In the genomic region with DNA sequence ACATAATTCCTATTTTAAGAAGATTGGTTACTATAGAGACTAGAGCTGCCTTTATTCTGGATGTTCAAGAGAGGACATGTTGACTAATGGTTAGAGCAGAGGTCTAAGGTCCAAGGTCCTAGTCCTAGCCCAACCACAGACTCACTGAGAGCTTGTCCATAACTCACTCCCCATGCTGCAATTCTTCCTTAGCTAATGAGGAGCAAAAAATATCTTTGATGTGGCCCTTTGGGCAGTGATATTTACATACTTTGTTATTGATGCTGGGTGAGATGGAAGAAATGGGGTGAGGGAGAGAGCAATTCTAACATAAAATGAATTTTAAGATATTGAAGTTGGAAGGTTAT, we compare ENCODE assay signal across 36 cellular contexts. TPM values are rescaled to one million over a fixed set of nuclear protein-coding genes. Genes with fewer than 3 reads are reported as not detected.
"Had no signal": no experiment of that assay in that cellular context is flagged by ENCODE, and none has a peak within 500 bp of the region (broad histone marks: within the 10 kb centered on the region; RNA-seq: fewer than 3 reads in every experiment).

No MANE protein-coding gene starts in this region.

- H3K9me2 ChIP-seq: SK-N-SH had no signal

- H3K27ac Mint-ChIP-seq: activated B cell treated with CpG ODN at 0.5 μM for 24 hours; activated CD4-positive, alpha-beta memory T cell treated with anti-CD3 and anti-CD28 coated beads for 36 hours; activated naive CD4-positive, alpha-beta T cell treated with anti-CD3 and anti-CD28 coated beads, Interleukin-2, amount 10 ng/mL, durations not matched to agents 7 days and 5 days; activated naive CD8-positive, alpha-beta T cell; activated naive CD8-positive, alpha-beta T cell treated with anti-CD3 and anti-CD28 coated beads, Interleukin-2, amount 50 U/mL, for 24 hours; activated T-helper 1 cell treated with anti-CD3 and anti-CD28 coated beads, Interleukin-12 subunit alpha, Interleukin-12 subunit beta, Interleukin-2, Interleukin-4 antibody, amounts not matched to agents 30 ng/mL and 10 ng/mL and 1 ng/mL, durations not matched to agents 14 hours and 24 hours and 36 hours; brain; T-helper 1 cell treated with Interleukin-12 subunit alpha and Interleukin-12 subunit beta and Interleukin-4 antibody, amounts not matched to agents 30 μg/mL and 1 μg/mL, for 36 hours; T-helper 2 cell treated with Interferon-gamma antibody and Interleukin-4, amounts not matched to agents 5 μg/mL and 100 μg/mL, for 36 hours had no signal

- DNase-seq: activated B cell treated with CpG ODN at 0.5 μM for 24 hours; activated CD4-positive, alpha-beta memory T cell treated with anti-CD3 and anti-CD28 coated beads for 36 hours; activated CD4-positive, alpha-beta T cell treated with anti-CD3 and anti-CD28 coated beads for 4 hours; activated CD4-positive, alpha-beta T cell treated with anti-CD3 and anti-CD28 coated beads, Interleukin-2, amount 50 U/mL, for 1 hour; activated CD4-positive, CD25-positive, alpha-beta regulatory T cell treated with anti-CD3 and anti-CD28 coated beads, Interleukin-2, amount 50 U/mL, for 72 hours; activated CD8-positive, alpha-beta memory T cell treated with anti-CD3 and anti-CD28 coated beads, Interleukin-2, amount 50 U/mL, for 4 hours; activated effector memory CD4-positive, alpha-beta T cell treated with Interleukin-2 at 50 U/mL for 16 hours; activated naive CD4-positive, alpha-beta T cell treated with anti-CD3 and anti-CD28 coated beads, Interleukin-2, amount 10 ng/mL, durations not matched to agents 7 days and 5 days; activated naive CD8-positive, alpha-beta T cell treated with anti-CD3 and anti-CD28 coated beads, Interleukin-2, amount 50 U/mL, for 24 hours; activated T-cell treated with anti-CD3 and anti-CD28 coated beads for 4 hours; activated T-cell treated with anti-CD3 and anti-CD28 coated beads, Interleukin-2, amount 50 U/mL, for 4 hours; anterior cingulate cortex; caudate nucleus; NCI-H1105; NCI-H1417 treated with DMSO at 0.1 percent for 48 hours; NCI-H1694; NCI-H1930; NCI-H2081 treated with DMSO at 0.1 percent for 48 hours; NCI-H345; NCI-H524 treated with DMSO at 0.1 percent for 48 hours; NK-92 treated with Interleukin-12 subunit alpha and Interleukin-12 subunit beta, amount 100 ng/mL, for 24 hours; PC-3; Peyer's patch; SHP77 treated with DMSO at 0.1 percent for 48 hours; SK-N-SH had no signal

- H3K27me3 Mint-ChIP-seq: activated B cell treated with CpG ODN at 0.5 μM for 24 hours; activated CD4-positive, alpha-beta memory T cell treated with anti-CD3 and anti-CD28 coated beads for 36 hours; activated naive CD8-positive, alpha-beta T cell; activated naive CD8-positive, alpha-beta T cell treated with anti-CD3 and anti-CD28 coated beads, Interleukin-2, amount 50 U/mL, for 24 hours; brain had no signal

- H3K9me3 ChIP-seq: Peyer's patch, SJSA1, SK-N-SH had no signal

- H3K36me3 Mint-ChIP-seq: activated naive CD8-positive, alpha-beta T cell; brain had no signal

- H3K36me3 ChIP-seq: Peyer's patch, SJSA1 had no signal

- H3K9ac ChIP-seq: KMS-11, SK-N-SH had no signal

- H3K4me1 ChIP-seq: Peyer's patch had no signal

- ATAC-seq: activated naive CD8-positive, alpha-beta T cell treated with anti-CD3 and anti-CD28 coated beads, Interleukin-2, amount 50 U/mL, for 24 hours; PC-3 had no signal

- H3K27ac ChIP-seq: KMS-11, Peyer's patch, SJSA1 had no signal

- H3K4me2 ChIP-seq: KMS-11, SK-N-SH had no signal

- H3K9me3 Mint-ChIP-seq: activated B cell treated with CpG ODN at 0.5 μM for 24 hours; activated CD4-positive, alpha-beta memory T cell treated with anti-CD3 and anti-CD28 coated beads for 36 hours; activated naive CD8-positive, alpha-beta T cell treated with anti-CD3 and anti-CD28 coated beads, Interleukin-2, amount 50 U/mL, for 24 hours; activated T-cell treated with anti-CD3 and anti-CD28 coated beads, Interleukin-2, amount 50 U/mL, for 4 hours had no signal

- H3K27me3 ChIP-seq: Peyer's patch, SJSA1 had no signal

- FAIRE-seq: bronchial epithelial cell, TTC549 had no signal

- H3K4me3 Mint-ChIP-seq: activated B cell treated with CpG ODN at 0.5 μM for 24 hours; activated CD4-positive, alpha-beta memory T cell treated with anti-CD3 and anti-CD28 coated beads for 36 hours; activated naive CD4-positive, alpha-beta T cell treated with anti-CD3 and anti-CD28 coated beads, Interleukin-2, amount 10 ng/mL, durations not matched to agents 7 days and 5 days; activated naive CD8-positive, alpha-beta T cell; activated naive CD8-positive, alpha-beta T cell treated with anti-CD3 and anti-CD28 coated beads, Interleukin-2, amount 50 U/mL, for 24 hours; activated T-cell treated with anti-CD3 and anti-CD28 coated beads, Interleukin-2, amount 50 U/mL, for 4 hours; activated T-helper 1 cell treated with anti-CD3 and anti-CD28 coated beads, Interleukin-12 subunit alpha, Interleukin-12 subunit beta, Interleukin-2, Interleukin-4 antibody, amounts not matched to agents 30 ng/mL and 10 ng/mL and 1 ng/mL, durations not matched to agents 14 hours and 24 hours and 36 hours; brain; T-helper 1 cell treated with Interleukin-12 subunit alpha and Interleukin-12 subunit beta and Interleukin-4 antibody, amounts not matched to agents 30 μg/mL and 1 μg/mL, for 36 hours; T-helper 2 cell treated with Interferon-gamma antibody and Interleukin-4, amounts not matched to agents 5 μg/mL and 100 μg/mL, for 36 hours had no signal

- H3K4me3 ChIP-seq: Peyer's patch, SJSA1 had no signal

RNA-seq across cellular contexts. Expression of a gene that starts 57.9 kb away (rescaled TPM):
- total RNA-seq: activated B cell treated with CpG ODN at 0.5 μM for 24 hours, bronchial epithelial cell, LHCN-M2, NCI-H460, PC-3, SJSA1 had no signal
- polyA plus RNA-seq: SK-N-SH had no signal
